In the genomic region with DNA sequence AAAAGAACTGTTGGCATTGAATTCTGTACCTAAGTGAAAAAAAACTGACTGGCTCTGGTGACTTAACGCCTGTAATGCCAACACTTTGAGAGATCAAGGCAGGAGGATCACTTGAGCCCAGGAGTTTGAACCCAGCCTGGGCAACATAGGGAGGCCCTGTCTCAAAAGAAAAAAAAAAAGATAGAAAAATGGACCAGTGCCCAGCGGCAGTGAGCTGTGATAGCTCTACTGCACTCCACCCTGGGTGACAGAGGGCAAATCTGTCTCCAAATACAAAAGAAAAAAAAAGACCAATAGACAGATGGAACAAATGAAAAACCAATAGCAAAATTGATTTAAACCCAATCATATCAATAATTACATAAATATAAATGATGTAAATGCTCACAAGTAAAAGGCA, we compare ENCODE assay signal across 7 cellular contexts. TPM values are rescaled to one million over a fixed set of nuclear protein-coding genes. Genes with fewer than 3 reads are reported as not detected.
A peak's percentile ranks its signal among the peaks of the same experiment; 100 is the strongest.
DNase-seq lines count a peak whose midpoint lies in the region; ATAC-seq and TF ChIP-seq lines count a peak whose summit lies in the region.
"Had no signal": no experiment of that assay in that cellular context is flagged by ENCODE, and none has a peak within 500 bp of the region (broad histone marks: within the 10 kb centered on the region; RNA-seq: fewer than 3 reads in every experiment).

No MANE protein-coding gene starts in this region.

- no peaks in the 10 kb centered on the region for H3K36me3 ChIP-seq in rectal smooth muscle tissue (ENCODE audit: control insufficient read depth, insufficient read depth, low read length)

- no peak overlapping the region for H3K27ac Mint-ChIP-seq in T-cell

- no peaks in the 10 kb centered on the region for H3K4me1 ChIP-seq in rectal smooth muscle tissue (ENCODE audit: control insufficient read depth, insufficient read depth, low read length)

- no peak for ATAC-seq in T-cell (replicated peaks in 1 of 4)

- H3K4me3 Mint-ChIP-seq in T-cell, result peak overlapping the region; percentile 22 to 62 (median 60)

- no peaks in the 10 kb centered on the region for H3K27me3 ChIP-seq in rectal smooth muscle tissue (ENCODE audit: control insufficient read depth, insufficient read depth, low read length)

- DNase-seq in T-cell (no peak), epithelial cell of proximal tubule (ENCODE audit: low read depth) (no peak), 8988T (no peak), GDM1 (lab: John Stamatoyannopoulos, UW) (no peak), COLO668 (lab: John Stamatoyannopoulos, UW; ENCODE audit: unreplicated experiment) (no peak)
- DNase-seq: amniotic stem cell had no signal

- H3K4me1 Mint-ChIP-seq in T-cell, result peaks cover 6 to 19% (median 8%) of the 10 kb centered on the region in 3 donors

- TF ChIP-seq CTCF in epithelial cell of proximal tubule (conservative IDR thresholded peaks at IDR 0.05; ENCODE audit: low read depth, low read length), result no peak

- H3K4me3 ChIP-seq in epithelial cell of proximal tubule (ENCODE audit: low read depth, low read length), result peak overlapping the region; percentile 60
- H3K4me3 ChIP-seq in rectal smooth muscle tissue (ENCODE audit: low read length), result peak overlapping the region; percentile 73

- POLR2A ChIA-PET in T-cell (lab: Charles Lee), result no interaction called here

- no peak overlapping the region for H3K27ac ChIP-seq in rectal smooth muscle tissue (ENCODE audit: low read depth, low read length)

- H3K36me3 Mint-ChIP-seq in T-cell, result peaks cover 2% of the 10 kb centered on the region

- H3K9me3 Mint-ChIP-seq in T-cell, result peaks cover 0 to 2% (median 2%) of the 10 kb centered on the region in 3 donors

- H3K27me3 Mint-ChIP-seq in T-cell, result peaks cover 10 to 13% of the 10 kb centered on the region in 2 donors

- no peak overlapping the region for H3K9ac ChIP-seq in rectal smooth muscle tissue (ENCODE audit: low read length)

- CTCF ChIA-PET in T-cell (lab: Charles Lee), result interaction anchor here in 1 of 2 donors (0.6 kb wide), 1 partner anchor 322 kb away, joined by 3 read pairs; no protein-coding TSS in a partner anchor

RNA-seq across cellular contexts. Expression of gene AKR7A3, which starts 0.7 kb away (rescaled TPM):
- total RNA-seq in T-cell, result 1 to 10 TPM in 3 of 5 donors, under 1 TPM in 2; 0.82 to 2.8 (median 1.1) TPM
- total RNA-seq in epithelial cell of proximal tubule, result 0.36 and 1.3 TPM in 2 replicates

RNA-seq across cellular contexts. Expression of gene AKR7A2, which starts 22.7 kb away (rescaled TPM):
- total RNA-seq in T-cell (10 to 100 TPM; 20.8 to 35.4 (median 32.0) TPM), epithelial cell of proximal tubule (92.4 and 102 TPM in 2 replicates)

RNA-seq across cellular contexts. Expression of gene SLC66A1, which starts 22.9 kb away (rescaled TPM):
- total RNA-seq in T-cell (1 to 10 TPM; 3.5 to 8.1 (median 7.1) TPM), epithelial cell of proximal tubule (21.7 and 23.7 TPM in 2 replicates)

RNA-seq across cellular contexts. Expression of gene MRTO4, which starts 37.6 kb away (rescaled TPM):
- 10 to 100 TPM; 13.0 to 30.1 (median 23.4) TPM for total RNA-seq in T-cell
- 47.2 and 117 TPM in 2 replicates for total RNA-seq in epithelial cell of proximal tubule

RNA-seq across cellular contexts. Expression of gene EMC1, which starts 37.9 kb away (rescaled TPM):
- total RNA-seq in T-cell (10 to 100 TPM; 31.5 to 38.0 (median 33.8) TPM), epithelial cell of proximal tubule (28.8 and 60.3 TPM in 2 replicates)
